21 cellular contexts compared by ENCODE assay signal in genomic region chr20:31682352-31682751, GRCh38. TPM values are rescaled to one million over a fixed set of nuclear protein-coding genes. Genes with fewer than 3 reads are reported as not detected.
A peak's percentile ranks its signal among the peaks of the same experiment; 100 is the strongest.
DNase-seq lines count a peak whose midpoint lies in the region; ATAC-seq and TF ChIP-seq lines count a peak whose summit lies in the region.
"Had no signal": no experiment of that assay in that cellular context is flagged by ENCODE, and none has a peak within 500 bp of the region (broad histone marks: within the 10 kb centered on the region; RNA-seq: fewer than 3 reads in every experiment).

No MANE protein-coding gene starts in this region.

- no peaks in the 10 kb centered on the region; the same call in 1 of the 2 replicates for H3K36me3 ChIP-seq in Karpas-422 (ENCODE audit: insufficient read depth, low read length)
- no peaks in the 10 kb centered on the region for H3K36me3 ChIP-seq in testis (ENCODE audit: low read depth, missing control alignments)

- H3K4me1 Mint-ChIP-seq in activated T-cell treated with anti-CD3 and anti-CD28 coated beads, Interleukin-2, amount 50 U/mL, for 24 hours (ENCODE audit: low read depth): peaks cover 90% of the 10 kb centered on the region
- H3K4me1 Mint-ChIP-seq in stimulated activated effector memory CD8-positive, alpha-beta T cell treated with anti-CD3 and anti-CD28 coated beads, Interleukin-12 subunit alpha, Interleukin-12 subunit beta, amount 100 ng/mL, for 72 hours: peaks cover 95% of the 10 kb centered on the region

- no peaks in the 10 kb centered on the region for H3K9me3 Mint-ChIP-seq in activated T-cell treated with anti-CD3 and anti-CD28 coated beads, Interleukin-2, amount 50 U/mL, for 24 hours
- H3K9me3 Mint-ChIP-seq in stimulated activated effector memory CD8-positive, alpha-beta T cell treated with anti-CD3 and anti-CD28 coated beads, Interleukin-12 subunit alpha, Interleukin-12 subunit beta, amount 100 ng/mL, for 72 hours: no peaks in the 10 kb centered on the region
- H3K9me3 Mint-ChIP-seq: activated CD4-positive, alpha-beta memory T cell treated with anti-CD3 and anti-CD28 coated beads for 36 hours had no signal

- intact Hi-C loops in testis (cut with DNase I; ENCODE audit: low total_unique reads): no loop called here

- H3K27me3 ChIP-seq in Karpas-422 (ENCODE audit: low read length) (no peaks in the 10 kb centered on the region), testis (no peaks in the 10 kb centered on the region)
- H3K27me3 ChIP-seq: adrenal gland, pancreas, sigmoid colon had no signal

- H3K79me2 ChIP-seq in Karpas-422 (ENCODE audit: low read length): peaks cover 61% of the 10 kb centered on the region

- H3K27me3 Mint-ChIP-seq in activated T-cell treated with anti-CD3 and anti-CD28 coated beads, Interleukin-2, amount 50 U/mL, for 24 hours: no peaks in the 10 kb centered on the region
- H3K27me3 Mint-ChIP-seq: activated CD4-positive, alpha-beta memory T cell treated with anti-CD3 and anti-CD28 coated beads for 36 hours had no signal

- no peak for TF ChIP-seq CTCF in testis (IDR thresholded peaks at IDR 0.05)

- no peak overlapping the region for H3K4me2 ChIP-seq in Karpas-422 (ENCODE audit: low read depth, low read length, poor library complexity, severe bottlenecking)

- peaks cover 47% of the 10 kb centered on the region for H3K4me1 ChIP-seq in Karpas-422 (ENCODE audit: low read length)
- peaks cover 64% of the 10 kb centered on the region for H3K4me1 ChIP-seq in testis
- H3K4me1 ChIP-seq: sigmoid colon had no signal

- no peak for TF ChIP-seq POLR2A in testis (IDR thresholded peaks at IDR 0.05)

- ATAC-seq in stimulated activated effector memory CD8-positive, alpha-beta T cell treated with anti-CD3 and anti-CD28 coated beads, Interleukin-12 subunit alpha, Interleukin-12 subunit beta, amount 100 ng/mL, for 72 hours: no peak
- ATAC-seq in GM18909 (IDR thresholded peaks at IDR 0.05; ENCODE audit: poor library complexity, unreplicated experiment): no peak
- ATAC-seq: pancreas had no signal

- 88 to 96% methylated on average over 3 of the region's 3 CpGs for WGBS in testis, 2 donors

- no peak overlapping the region for H2AFZ ChIP-seq in Karpas-422 (ENCODE audit: low read length)

- no peaks in the 10 kb centered on the region for H4K20me1 ChIP-seq in Karpas-422 (ENCODE audit: insufficient read depth, low read depth, low read length)

- H3K27ac ChIP-seq in Karpas-422 (ENCODE audit: low read length) (peak overlapping the region; percentile 18; the same call in 1 of the 2 replicates), angular gyrus (ENCODE audit: low read depth, low read length) (peak overlapping the region; percentile 24), testis (peak overlapping the region in 1 of 2 donors; percentile 4)
- H3K27ac ChIP-seq: pancreas, sigmoid colon had no signal

- H3K9me2 ChIP-seq in Karpas-422 (replicated peaks; ENCODE audit: insufficient read depth, low read length): no peaks in the 10 kb centered on the region

- DNase-seq in activated T-cell treated with anti-CD3 and anti-CD28 coated beads, Interleukin-2, amount 50 U/mL, for 24 hours: no peak
- DNase-seq in activated T-cell treated with anti-CD3 and anti-CD28 coated beads, Interleukin-2, amount 50 U/mL, for 1 hour: no peak
- no peak for DNase-seq in Karpas-422
- no peak for DNase-seq in stimulated activated effector memory CD8-positive, alpha-beta T cell treated with anti-CD3 and anti-CD28 coated beads, Interleukin-12 subunit alpha, Interleukin-12 subunit beta, amount 100 ng/mL, for 72 hours (ENCODE audit: low spot score in 2 of 2)
- no peak for DNase-seq in HPDE6-E6E7 (ENCODE audit: extremely low spot score)
- no peak for DNase-seq in testis
- DNase-seq: activated CD4-positive, alpha-beta memory T cell treated with anti-CD3 and anti-CD28 coated beads for 36 hours; adrenal gland; central memory CD4-positive, alpha-beta T cell; DMS79; effector CD8-positive, alpha-beta T cell; NCI-H1436; pancreas; sigmoid colon had no signal

- peaks cover 99% of the 10 kb centered on the region for H3K36me3 Mint-ChIP-seq in activated T-cell treated with anti-CD3 and anti-CD28 coated beads, Interleukin-2, amount 50 U/mL, for 24 hours (ENCODE audit: low read depth)
- H3K36me3 Mint-ChIP-seq in stimulated activated effector memory CD8-positive, alpha-beta T cell treated with anti-CD3 and anti-CD28 coated beads, Interleukin-12 subunit alpha, Interleukin-12 subunit beta, amount 100 ng/mL, for 72 hours: peaks cover 100% of the 10 kb centered on the region

- H3K4me3 ChIP-seq in Karpas-422 (ENCODE audit: low read length): no peak overlapping the region
- no peak overlapping the region for H3K4me3 ChIP-seq in testis
- H3K4me3 ChIP-seq: adrenal gland, lung, pancreas, sigmoid colon had no signal

- no peak overlapping the region for H3K4me3 Mint-ChIP-seq in activated T-cell treated with anti-CD3 and anti-CD28 coated beads, Interleukin-2, amount 50 U/mL, for 24 hours
- no peak overlapping the region for H3K4me3 Mint-ChIP-seq in stimulated activated effector memory CD8-positive, alpha-beta T cell treated with anti-CD3 and anti-CD28 coated beads, Interleukin-12 subunit alpha, Interleukin-12 subunit beta, amount 100 ng/mL, for 72 hours
- H3K4me3 Mint-ChIP-seq: activated CD4-positive, alpha-beta memory T cell treated with anti-CD3 and anti-CD28 coated beads for 36 hours had no signal

- no peak overlapping the region for H3K9ac ChIP-seq in Karpas-422 (ENCODE audit: low read length)

- H3K27ac Mint-ChIP-seq in activated T-cell treated with anti-CD3 and anti-CD28 coated beads, Interleukin-2, amount 50 U/mL, for 24 hours: peak overlapping the region; percentile 86
- peak overlapping the region; percentile 99 for H3K27ac Mint-ChIP-seq in stimulated activated effector memory CD8-positive, alpha-beta T cell treated with anti-CD3 and anti-CD28 coated beads, Interleukin-12 subunit alpha, Interleukin-12 subunit beta, amount 100 ng/mL, for 72 hours

- no peaks in the 10 kb centered on the region for H3K9me3 ChIP-seq in Karpas-422 (ENCODE audit: low read length)
- no peaks in the 10 kb centered on the region for H3K9me3 ChIP-seq in testis
- H3K9me3 ChIP-seq: adrenal gland, pancreas, sigmoid colon had no signal

RNA-seq across cellular contexts. Expression of gene BCL2L1, which starts 40.3 kb away (rescaled TPM):
- 41.0 and 56.1 TPM in 2 replicates for total RNA-seq in Karpas-422 (2014; rRNA removed; shearing (Covaris generic); ENCODE audit: low replicate concordance)
- total RNA-seq in testis: 10 to 100 TPM; 83.0 to 84.7 TPM
- polyA plus RNA-seq in testis (ENCODE audit: insufficient read depth, low read depth, low replicate concordance): 122 TPM

RNA-seq across cellular contexts. Expression of gene COX4I2, which starts 44.6 kb away (rescaled TPM):
- not detected in 2 replicates for total RNA-seq in Karpas-422 (2014; rRNA removed; shearing (Covaris generic); ENCODE audit: low replicate concordance)
- 1 to 10 TPM; 6.0 to 6.1 TPM for total RNA-seq in testis
- 2.2 TPM for polyA plus RNA-seq in testis (ENCODE audit: insufficient read depth, low read depth, low replicate concordance)
- total RNA-seq: A172; activated CD4-positive, alpha-beta memory T cell treated with anti-CD3 and anti-CD28 coated beads for 36 hours; adrenal gland; fibroblast of lung; myocyte had no signal
- polyA plus RNA-seq: BJ, fibroblast of lung had no signal

RNA-seq across cellular contexts. Expression of gene TPX2, which starts 56.7 kb away (rescaled TPM):
- 54.0 and 55.5 TPM in 2 replicates for total RNA-seq in Karpas-422 (2014; rRNA removed; shearing (Covaris generic); ENCODE audit: low replicate concordance)
- total RNA-seq in testis: 10 to 100 TPM; 39.7 to 52.5 TPM
- polyA plus RNA-seq in testis (ENCODE audit: insufficient read depth, low read depth, low replicate concordance): 74.6 TPM
